ENCODE assay signal across 10 cellular contexts in genomic region chr15:69279636-69280035, GRCh38. TPM values are rescaled to one million over a fixed set of nuclear protein-coding genes. Genes with fewer than 3 reads are reported as not detected.
"Had no signal": no experiment of that assay in that cellular context is flagged by ENCODE, and none has a peak within 500 bp of the region (broad histone marks: within the 10 kb centered on the region; RNA-seq: fewer than 3 reads in every experiment).

No MANE protein-coding gene starts in this region.

- ATAC-seq: HCT116, HepG2 had no signal

- H3K9me3 ChIP-seq: HAP-1 had no signal

- H3K27ac ChIP-seq: GM23248, HL-60 had no signal

- H3K9ac ChIP-seq: GM23248 had no signal

- H3K9me3 Mint-ChIP-seq: HFFc6, IgD-negative memory B cell had no signal

- H3K4me1 ChIP-seq: HAP-1 had no signal

- H3K4me3 ChIP-seq: GM23248, HAP-1 had no signal

- H3K4me3 Mint-ChIP-seq: HFFc6, IgD-negative memory B cell had no signal

- H3K36me3 Mint-ChIP-seq: IgD-negative memory B cell had no signal

- H3K27ac Mint-ChIP-seq: HFFc6, IgD-negative memory B cell had no signal

- H3K36me3 ChIP-seq: HAP-1 had no signal

- FAIRE-seq: HepG2 had no signal

- DNase-seq: GM23248, GOT3, H7, HFFc6, KBM-7 had no signal

RNA-seq across cellular contexts. Expression of gene PAQR5, which starts 19.1 kb away (rescaled TPM):
- polyA plus RNA-seq: IgD-negative memory B cell had no signal
